33 cellular contexts compared by ENCODE assay signal in genomic region chr3:160574636-160575035, GRCh38. TPM values are rescaled to one million over a fixed set of nuclear protein-coding genes. Genes with fewer than 3 reads are reported as not detected.
A peak's percentile ranks its signal among the peaks of the same experiment; 100 is the strongest.
DNase-seq lines count a peak whose midpoint lies in the region; ATAC-seq, FAIRE-seq and TF ChIP-seq lines count a peak whose summit lies in the region.
"Had no signal": no experiment of that assay in that cellular context is flagged by ENCODE, and none has a peak within 500 bp of the region (broad histone marks: within the 10 kb centered on the region; RNA-seq: fewer than 3 reads in every experiment).

No MANE protein-coding gene starts in this region.

- H3K4me1 ChIP-seq in GM12878 (ENCODE audit: control insufficient read depth, insufficient read depth, low read length), result no peaks in the 10 kb centered on the region
- no peaks in the 10 kb centered on the region for H3K4me1 ChIP-seq in endodermal cell (ENCODE audit: control insufficient read depth, insufficient read depth, low read length)
- H3K4me1 ChIP-seq: A549; BE2C; BLaER1; BLaER1 treated with 17β-estradiol and CSF1 and Interleukin-3, amounts not matched to agents 10 nM and 100 nM; Caco-2 had no signal

- H3K36me3 ChIP-seq in GM12878 (ENCODE audit: control insufficient read depth in 2 of 2, insufficient read depth in 2 of 2, low read length in 1 of 2), result no peaks in the 10 kb centered on the region
- H3K36me3 ChIP-seq in endodermal cell (ENCODE audit: control insufficient read depth, insufficient read depth, low read length), result no peaks in the 10 kb centered on the region
- H3K36me3 ChIP-seq: BE2C, BLaER1 had no signal

- peaks cover 5% of the 10 kb centered on the region for H3K36me3 Mint-ChIP-seq in endodermal cell (ENCODE audit: low read depth)
- H3K36me3 Mint-ChIP-seq: CD4-positive, alpha-beta memory T cell; CD4-positive, CD25-positive, alpha-beta regulatory T cell; CD8-positive, alpha-beta memory T cell; CD8-positive, alpha-beta T cell had no signal

- no peaks in the 10 kb centered on the region for H3K79me2 ChIP-seq in GM12878 (ENCODE audit: control insufficient read depth, insufficient read depth, low read length)

- RAD21 ChIA-PET in GM12878 (lab: Charles Lee; ENCODE audit: unreplicated experiment), result interaction anchor here (0.8 kb wide), 1 partner anchor 97 kb away, joined by 3 read pairs; no protein-coding TSS in a partner anchor

- H4K20me1 ChIP-seq in GM12878 (ENCODE audit: control insufficient read depth, insufficient read depth), result no peaks in the 10 kb centered on the region
- H4K20me1 ChIP-seq: BLaER1; BLaER1 treated with 17β-estradiol and CSF1 and Interleukin-3, amounts not matched to agents 10 nM and 100 nM had no signal

- no peak for TF ChIP-seq RAD21 in GM12878 (IDR thresholded peaks at IDR 0.05; ENCODE audit: insufficient read depth, low read depth, low read length)

- H3K27me3 ChIP-seq in GM12878 (replicated peaks in 1 of 2; ENCODE audit: control insufficient read depth in 2 of 2, insufficient read depth in 2 of 2, low read length in 1 of 2) (no peaks in the 10 kb centered on the region), endodermal cell (ENCODE audit: control insufficient read depth, insufficient read depth, low read length, poor library complexity, severe bottlenecking) (no peaks in the 10 kb centered on the region)
- H3K27me3 ChIP-seq: BE2C; BLaER1; BLaER1 treated with 17β-estradiol and CSF1 and Interleukin-3, amounts not matched to agents 10 nM and 100 nM had no signal

- no peak overlapping the region for H3K4me3 Mint-ChIP-seq in endodermal cell
- H3K4me3 Mint-ChIP-seq: B cell; CD14-positive monocyte; CD4-positive, alpha-beta memory T cell; CD4-positive, alpha-beta T cell; CD4-positive, CD25-positive, alpha-beta regulatory T cell; CD8-positive, alpha-beta memory T cell; CD8-positive, alpha-beta T cell had no signal

- TF ChIP-seq EP300 in GM12878 (IDR thresholded peaks at IDR 0.05; ENCODE audit: borderline replicate concordance in 1 of 2, control insufficient read depth in 1 of 2, low read depth in 2 of 2, low read length in 2 of 2), result no peak

- ATAC-seq in GM12878 (no peak), left colon (no peak), HG03354 (IDR thresholded peaks at IDR 0.05; ENCODE audit: poor library complexity, severe bottlenecking, unreplicated experiment) (no peak)
- ATAC-seq: CD8-positive, alpha-beta T cell had no signal

- CTCF ChIA-PET in GM12878 (lab: Yijun Ruan, JAX), result no interaction called here

- TF ChIP-seq POLR2A in GM12878 (IDR thresholded peaks at IDR 0.05; ENCODE audit: low read depth, low read length), result no peak

- TF ChIP-seq CTCF in GM12878 (IDR thresholded peaks at IDR 0.05 in 2 of 3, conservative IDR thresholded peaks at IDR 0.05 in 1 of 3; ENCODE audit: control insufficient read depth in 2 of 3, extremely low read depth in 1 of 3, insufficient read depth in 1 of 3, low read depth in 3 of 3, low read length in 3 of 3), result no peak
- TF ChIP-seq CTCF in endodermal cell (conservative IDR thresholded peaks at IDR 0.05), result no peak

- no peak for FAIRE-seq in GM12878 (lab: Jason Lieb, UNC)
- FAIRE-seq: A204.1, A549, D721Med had no signal

- no peak overlapping the region for H3K9ac ChIP-seq in GM12878 (ENCODE audit: control insufficient read depth, insufficient read depth, low read length)
- no peak overlapping the region for H3K9ac ChIP-seq in endodermal cell (ENCODE audit: extremely low read depth, low read length, poor library complexity, severe bottlenecking)
- H3K9ac ChIP-seq: BLaER1; BLaER1 treated with 17β-estradiol and CSF1 and Interleukin-3, amounts not matched to agents 10 nM and 100 nM had no signal

- no TSS peak for BruUV-seq in GM12878 (replicated peaks; lab: Mats Ljungman, UMichigan)

- H3K4me2 ChIP-seq in GM12878 (ENCODE audit: control insufficient read depth, insufficient read depth), result no peak overlapping the region
- H3K4me2 ChIP-seq: A549; BLaER1; BLaER1 treated with 17β-estradiol and CSF1 and Interleukin-3, amounts not matched to agents 10 nM and 100 nM had no signal

- DNase-seq in GM12878 (ENCODE audit: low read depth, low spot score) (no peak), endodermal cell (no peak), left colon (no peak)
- DNase-seq: 8988T; ACHN; AML-193; BE2C; C1 segment of cervical spinal cord; Caco-2; Calu3; CD4-positive, alpha-beta memory T cell; CD4-positive, alpha-beta T cell; CD4-positive, CD25-positive, alpha-beta regulatory T cell; CD8-positive, alpha-beta memory T cell; CD8-positive, alpha-beta T cell; COR-L47; DMS 273 treated with DMSO at 0.1 percent for 48 hours; DMS153; DMS53; DMS79; DMS79 treated with DMSO at 0.1 percent for 48 hours; DND-41; EL had no signal

- in situ Hi-C loops in GM12878 (cut with MboI), result no loop called here

- intact Hi-C loops in GM12878 (cut with micrococcal nuclease; ENCODE audit: unreplicated experiment), result loop anchor here (5.0 kb wide), 1 partner anchor 368 kb away; no protein-coding TSS in a partner anchor
- intact Hi-C loops in left colon (cut with DNase I, micrococcal nuclease), result no loop called here

- H3K9me3 ChIP-seq in GM12878 (replicated peaks; ENCODE audit: control insufficient read depth, insufficient read depth, low read length) (no peaks in the 10 kb centered on the region), endodermal cell (ENCODE audit: control insufficient read depth, low read length) (peaks cover 11% of the 10 kb centered on the region)
- H3K9me3 ChIP-seq: A549, BE2C, Caco-2 had no signal

- H3K4me3 ChIP-seq in GM12878 (no peak overlapping the region), endodermal cell (ENCODE audit: low read length) (peak overlapping the region; percentile 33)
- H3K4me3 ChIP-seq: A549; BLaER1; BLaER1 treated with 17β-estradiol and CSF1 and Interleukin-3, amounts not matched to agents 10 nM and 100 nM had no signal

- POLR2A ChIA-PET in GM12878 (lab: Charles Lee), result interaction anchor here (0.7 kb wide), 1 partner anchor 17 kb away, joined by 12 read pairs; no protein-coding TSS in a partner anchor

- no peak overlapping the region for H3K27ac Mint-ChIP-seq in endodermal cell
- H3K27ac Mint-ChIP-seq: B cell; CD14-positive monocyte; CD4-positive, alpha-beta memory T cell; CD4-positive, alpha-beta T cell; CD4-positive, CD25-positive, alpha-beta regulatory T cell; CD8-positive, alpha-beta memory T cell; CD8-positive, alpha-beta T cell had no signal

- 97% methylated on average over 3 of the region's 3 CpGs for WGBS in GM12878 (ENCODE audit: insufficient coverage, insufficient replicate concordance, low lambda C conversion rate, missing lambda C conversion rate)
- 92 to 100% methylated on average over 2 to 3 of the region's 3 CpGs for WGBS in endodermal cell (ENCODE audit: insufficient coverage in 1 of 2, insufficient read length in 1 of 2), 2 experiments

- peaks cover 14% of the 10 kb centered on the region for H3K9me3 Mint-ChIP-seq in endodermal cell
- H3K9me3 Mint-ChIP-seq: CD4-positive, alpha-beta memory T cell; CD4-positive, alpha-beta T cell; CD8-positive, alpha-beta T cell had no signal

- H2AFZ ChIP-seq in GM12878 (ENCODE audit: control insufficient read depth, low read depth, low read length), result no peak overlapping the region

- SMC1A ChIA-PET in GM12878 (lab: Charles Lee; ENCODE audit: uncharacterized antibody, unreplicated experiment), result no interaction called here

- peaks cover 7% of the 10 kb centered on the region for H3K27me3 Mint-ChIP-seq in endodermal cell (ENCODE audit: insufficient read depth)
- H3K27me3 Mint-ChIP-seq: B cell had no signal

- H3K27ac ChIP-seq in GM12878 (ENCODE audit: control insufficient read depth, insufficient read depth), result no peak overlapping the region
- no peak overlapping the region for H3K27ac ChIP-seq in endodermal cell (ENCODE audit: low read depth, low read length)
- H3K27ac ChIP-seq: 22Rv1; A549; BLaER1; BLaER1 treated with 17β-estradiol and CSF1 and Interleukin-3, amounts not matched to agents 10 nM and 100 nM; C4-2B had no signal

- H3K4me1 Mint-ChIP-seq in endodermal cell, result peaks cover 4% of the 10 kb centered on the region
- H3K4me1 Mint-ChIP-seq: B cell; CD4-positive, alpha-beta memory T cell; CD8-positive, alpha-beta memory T cell had no signal

TF ChIP-seq in GM12878, 131 proteins besides CTCF, POLR2A, EP300 and RAD21 (continues in another document):
- TF ChIP-seq NR2C2 (IDR thresholded peaks at IDR 0.05; ENCODE audit: borderline replicate concordance, control insufficient read depth, insufficient read length, low read depth), result no peak
- no peak for TF ChIP-seq IKZF2 (IDR thresholded peaks at IDR 0.05)
- TF ChIP-seq MTA2 (IDR thresholded peaks at IDR 0.05; ENCODE audit: low read depth), result peak; percentile 97
- TF ChIP-seq SUZ12 (IDR thresholded peaks at IDR 0.05; ENCODE audit: unreplicated experiment), result no peak
- TF ChIP-seq BCL11A (IDR thresholded peaks at IDR 0.05; ENCODE audit: low read depth, low read length), result peak; percentile 44; the same call in 1 of the 2 replicates
- TF ChIP-seq SRF (IDR thresholded peaks at IDR 0.05; ENCODE audit: low read depth in 2 of 2, low read length in 2 of 2), result no peak
- TF ChIP-seq MEF2B (IDR thresholded peaks at IDR 0.05; ENCODE audit: partially characterized antibody, poor library complexity, severe bottlenecking), result peak; percentile 80
- TF ChIP-seq SREBF1 (IDR thresholded peaks at IDR 0.05; ENCODE audit: low read length), result no peak
- TF ChIP-seq BMI1 (IDR thresholded peaks at IDR 0.05; ENCODE audit: borderline replicate concordance), result no peak
- TF ChIP-seq NFIC (IDR thresholded peaks at IDR 0.05; ENCODE audit: low read depth, low read length), result no peak

RNA-seq across cellular contexts. Expression of gene KPNA4, which starts 9.3 kb away (rescaled TPM):
- 24.0 and 28.0 TPM in 2 replicates for total RNA-seq in GM12878 (2013; cell fraction: nucleolus; rRNA removed)
- 17.3 and 18.3 TPM in 2 replicates for total RNA-seq in GM12878 (2014; rRNA removed)
- 29.9 and 30.5 TPM in 2 replicates for total RNA-seq in GM12878 (2014; rRNA removed; fragmentation: Illumina TruSeq; extraction: Trizol)
- total RNA-seq in GM12878 (2021), result 40.6 and 44.4 TPM in 2 replicates
- polyA plus RNA-seq in GM12878 (2011; ENCODE audit: low read depth), result 8.1 TPM
- polyA plus RNA-seq in GM12878 (2011; rRNA removed), result 18.8 and 30.9 TPM in 2 replicates
- 8.1 and 9.7 TPM in 2 replicates for polyA plus RNA-seq in GM12878 (2011; cell fraction: cytosol; rRNA removed)
- polyA plus RNA-seq in GM12878 (2011; cell fraction: nucleus; rRNA removed), result 6.8 and 8.5 TPM in 2 replicates
- polyA plus RNA-seq in GM12878 (2012), result 10.7 and 12.1 TPM in 2 replicates
- 23.3 and 27.3 TPM in 2 replicates for polyA plus RNA-seq in GM12878 (2014; fragmentation: Illumina TruSeq; extraction: Trizol)
- polyA plus RNA-seq in GM12878 (2014; fragmentation: Nextera tagmentation; extraction: Ambion mirVana), result 10 to 100 TPM in 1 of 2 experiments, 1 to 10 TPM in 1; 9.9 to 15.8 TPM
- polyA plus RNA-seq in GM12878 (2014; rRNA removed), result 12.4 and 13.8 TPM in 2 replicates
- 10 to 100 TPM; 14.4 to 20.3 TPM for polyA plus RNA-seq in GM12878 (2016; fragmentation: Nextera tagmentation; extraction: Ambion mirVana)
- polyA minus RNA-seq in GM12878 (2011; rRNA and poly(A)+ RNA removed), result 21.7 and 29.7 TPM in 2 replicates
- 21.9 and 32.4 TPM in 2 replicates for polyA minus RNA-seq in GM12878 (2011; cell fraction: cytosol; rRNA and poly(A)+ RNA removed)
- 16.0 and 30.7 TPM in 2 replicates for polyA minus RNA-seq in GM12878 (2011; cell fraction: nucleus; rRNA and poly(A)+ RNA removed)
- total RNA-seq in endodermal cell, result 10 to 100 TPM; 65.2 to 73.0 TPM
- polyA plus RNA-seq in endodermal cell (2013, experiment 1 of 2), result 33.9 TPM
- polyA plus RNA-seq in endodermal cell (2013, experiment 2 of 2), result 32.1 TPM
- total RNA-seq in left colon, result 10 to 100 TPM; 49.3 to 60.1 TPM
